ENCODE assay signal across 11 cellular contexts in the genomic region with DNA sequence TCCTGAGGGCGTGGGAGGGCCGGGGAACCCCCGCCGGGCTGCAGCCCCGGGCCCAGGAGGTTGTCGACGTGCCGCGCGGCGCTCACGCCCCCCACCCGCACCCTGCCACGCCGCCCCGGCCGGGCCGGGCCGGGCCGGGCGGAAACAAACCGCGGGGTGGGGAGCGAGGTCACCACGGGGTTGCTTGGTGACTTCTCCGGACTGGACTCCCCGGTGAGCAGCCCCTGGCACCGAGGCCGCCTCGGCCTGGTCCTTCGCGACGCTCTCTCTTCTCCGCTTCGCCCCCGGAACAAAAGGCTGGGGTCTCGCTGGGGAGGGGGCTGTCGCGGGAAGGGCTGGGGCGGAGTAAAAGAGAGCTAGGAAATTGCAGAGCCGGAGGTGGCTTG. TPM values are rescaled to one million over a fixed set of nuclear protein-coding genes. Genes with fewer than 3 reads are reported as not detected.
DNase-seq lines count a peak whose midpoint lies in the region; ATAC-seq and TF ChIP-seq lines count a peak whose summit lies in the region.
"Had no signal": no experiment of that assay in that cellular context is flagged by ENCODE, and none has a peak within 500 bp of the region (broad histone marks: within the 10 kb centered on the region; RNA-seq: fewer than 3 reads in every experiment).

No MANE protein-coding gene starts in this region.

- ATAC-seq in GM19463 (IDR thresholded peaks at IDR 0.05; ENCODE audit: unreplicated experiment): no peak
- no peak for ATAC-seq in GM21825 (IDR thresholded peaks at IDR 0.05; ENCODE audit: unreplicated experiment)

- H3K9me3 ChIP-seq in HEK293 (ENCODE audit: control insufficient read depth, insufficient read depth, low read depth, low read length): no peaks in the 10 kb centered on the region

- H3K4me1 ChIP-seq in HEK293 (ENCODE audit: control insufficient read depth, insufficient read depth, low read length): peaks cover 15% of the 10 kb centered on the region

- H3K27me3 ChIP-seq in kidney epithelial cell (ENCODE audit: control insufficient read depth, insufficient read depth, low read length): peaks cover 32% of the 10 kb centered on the region

- POLR2A ChIA-PET in HEK293 (lab: Yijun Ruan, JAX): interaction anchor here (0.6 to 1.3 kb wide), 2 partner anchors 13 to 34 kb away, joined by 3 read pairs; no protein-coding TSS in a partner anchor

- no peak for DNase-seq in astrocyte of the cerebellum (ENCODE audit: low read depth)
- no peak for DNase-seq in kidney epithelial cell (ENCODE audit: low read depth)
- DNase-seq in NCI-H526 (lab: John Stamatoyannopoulos, UW): no peak
- DNase-seq in stimulated activated CD4-positive, alpha-beta T cell treated with anti-CD3 and anti-CD28 coated beads, Interleukin-2, amount 100 ng/mL, for 48 hours: no peak
- DNase-seq: activated CD4-positive, alpha-beta T cell treated with anti-CD3 and anti-CD28 coated beads, Interleukin-2, amount 50 U/mL, for 4 hours; GOT3; NCI-H2081 treated with DMSO at 0.1 percent for 48 hours had no signal

- peak overlapping the region; percentile 54; the same call in 1 of the 2 replicates for H3K27ac ChIP-seq in HEK293 (ENCODE audit: extremely low read depth, low read depth, low read length)
- peak overlapping the region in 1 of 21 experiments; percentile 39 for H3K27ac ChIP-seq in skin epidermis

- no peaks in the 10 kb centered on the region for H3K36me3 ChIP-seq in HEK293 (ENCODE audit: control insufficient read depth in 2 of 2, insufficient read depth in 1 of 2, low read length in 2 of 2)
- H3K36me3 ChIP-seq in kidney epithelial cell (ENCODE audit: control insufficient read depth, insufficient read depth, low read length): no peaks in the 10 kb centered on the region

- CTCF ChIA-PET in HEK293 (lab: Yijun Ruan, JAX): interaction anchor here (0.6 to 1.9 kb wide), 2 partner anchors 114 to 123 kb away, joined by 3 to 5 read pairs; no protein-coding TSS in a partner anchor

- TF ChIP-seq CTCF in HEK293 (tag by site-specific recombination; IDR thresholded peaks at IDR 0.05) (no peak), astrocyte of the cerebellum (IDR thresholded peaks at IDR 0.05; ENCODE audit: low read depth, low read length, missing control alignments) (no peak), kidney epithelial cell (IDR thresholded peaks at IDR 0.05; ENCODE audit: insufficient read depth, low read length, poor library complexity, severe bottlenecking) (no peak)

- H3K4me3 ChIP-seq in HEK293 (ENCODE audit: low read depth, low read length): peak overlapping the region; percentile 55
- H3K4me3 ChIP-seq in astrocyte of the cerebellum (ENCODE audit: low read depth, low read length): peak overlapping the region; percentile 33
- H3K4me3 ChIP-seq in kidney epithelial cell (ENCODE audit: low read depth, low read length): peak overlapping the region; percentile 41
- peak overlapping the region; percentile 6 to 48 (median 26) for H3K4me3 ChIP-seq in skin epidermis

- in situ Hi-C loops in astrocyte of the cerebellum (cut with HindIII; ENCODE audit: low sequenced_read_pairs): no loop called here

TF ChIP-seq in HEK293, 187 proteins besides CTCF, POLR2A, EP300 and RAD21:
- TF ChIP-seq ZSCAN16 (tag by site-specific recombination; IDR thresholded peaks at IDR 0.05) (no peak), ZIC2 (tag by site-specific recombination; IDR thresholded peaks at IDR 0.05) (peak; percentile 48)
TF ChIP-seq in HEK293: peak in this region for 1.

RNA-seq across cellular contexts. Expression of a gene that starts 0.5 kb away (rescaled TPM):
- total RNA-seq in kidney epithelial cell: 0.46 and 0.68 TPM in 2 replicates
